Comparison of ENCODE assay signal across 9 cellular contexts in genomic region chr4:90127706-90128345, GRCh38. TPM values are rescaled to one million over a fixed set of nuclear protein-coding genes. Genes with fewer than 3 reads are reported as not detected.
DNase-seq lines count a peak whose midpoint lies in the region; ATAC-seq, FAIRE-seq and TF ChIP-seq lines count a peak whose summit lies in the region.
"Had no signal": no experiment of that assay in that cellular context is flagged by ENCODE, and none has a peak within 500 bp of the region (broad histone marks: within the 10 kb centered on the region; RNA-seq: fewer than 3 reads in every experiment).

No MANE protein-coding gene starts in this region.

- no peaks in the 10 kb centered on the region for H3K79me2 ChIP-seq in endothelial cell of umbilical vein (ENCODE audit: control insufficient read depth, insufficient read depth, low read length)

- peak overlapping the region; percentile 93 for H2AFZ ChIP-seq in endothelial cell of umbilical vein (ENCODE audit: low read depth, low read length)

- H3K9ac ChIP-seq in SK-N-MC (ENCODE audit: insufficient read length) = peak overlapping the region; percentile 37
- peak overlapping the region; percentile 38 for H3K9ac ChIP-seq in endothelial cell of umbilical vein (replicated peaks; ENCODE audit: extremely low read depth, insufficient read depth, low read length)

- H3K9me3 ChIP-seq in SK-N-MC (ENCODE audit: low read depth, low read length) (no peaks in the 10 kb centered on the region), endothelial cell of umbilical vein (replicated peaks; ENCODE audit: control insufficient read depth, insufficient read depth, low read length) (no peaks in the 10 kb centered on the region), muscle layer of duodenum (ENCODE audit: control insufficient read depth in 1 of 2, low read length in 2 of 2) (no peaks in the 10 kb centered on the region)

- H3K27ac ChIP-seq in SK-N-MC = no peak overlapping the region
- H3K27ac ChIP-seq in endothelial cell of umbilical vein (ENCODE audit: insufficient read depth, low read depth, low read length) = no peak overlapping the region
- H3K27ac ChIP-seq in muscle layer of duodenum (ENCODE audit: low read length) = peak overlapping the region; percentile 52
- H3K27ac ChIP-seq: C4-2B had no signal

- H3K4me1 ChIP-seq in endothelial cell of umbilical vein (ENCODE audit: control insufficient read depth, extremely low read depth, insufficient read depth, low read length) (peaks cover 11% of the 10 kb centered on the region), muscle layer of duodenum (ENCODE audit: control insufficient read depth in 1 of 2, insufficient read depth in 2 of 2, low read length in 2 of 2) (peaks cover 0 to 9% of the 10 kb centered on the region in 2 donors)

- H3K4me2 ChIP-seq in endothelial cell of umbilical vein (ENCODE audit: insufficient read depth, low read length) = peak overlapping the region; percentile 84

- POLR2A ChIA-PET in endothelial cell of umbilical vein (lab: Charles Lee) = interaction anchor here (0.7 to 1.0 kb wide), 3 partner anchors 8 to 21 kb away, joined by 4 read pairs; no protein-coding TSS in a partner anchor

- intact Hi-C loops in endothelial cell of umbilical vein (cut with micrococcal nuclease) = loop anchor here (1.0 to 10.0 kb wide), 3 partner anchors 82 to 643 kb away; no protein-coding TSS in a partner anchor

- peak overlapping the region; percentile 81 for H3K4me3 ChIP-seq in SK-N-MC
- peak overlapping the region; percentile 51 to 76 (median 63) for H3K4me3 ChIP-seq in endothelial cell of umbilical vein (replicated peaks in 1 of 3; ENCODE audit: insufficient read depth in 1 of 3, low read depth in 1 of 3, low read length in 3 of 3)
- peak overlapping the region; percentile 75 to 83 for H3K4me3 ChIP-seq in muscle layer of duodenum (ENCODE audit: low read depth in 1 of 2, low read length in 2 of 2)

- peak; percentile 40 for ATAC-seq in HG02642 (IDR thresholded peaks at IDR 0.05; ENCODE audit: poor library complexity, unreplicated experiment)

- H3K36me3 ChIP-seq in SK-N-MC (ENCODE audit: insufficient read depth, low read length) (no peaks in the 10 kb centered on the region), endothelial cell of umbilical vein (ENCODE audit: control insufficient read depth in 2 of 2, extremely low read depth in 1 of 2, insufficient read depth in 2 of 2, low read length in 2 of 2) (no peaks in the 10 kb centered on the region), muscle layer of duodenum (ENCODE audit: control insufficient read depth in 1 of 2, insufficient read depth in 2 of 2, low read length in 2 of 2) (no peaks in the 10 kb centered on the region)

- dilution Hi-C loops in endothelial cell of umbilical vein (cut with MboI; ENCODE audit: extremely low pct_ligation_motif_present, low sequenced_read_pairs) = no loop called here

- H3K27me3 ChIP-seq in endothelial cell of umbilical vein (ENCODE audit: control insufficient read depth in 2 of 2, insufficient read depth in 2 of 2, low read length in 2 of 2) = peaks cover 2 to 4% of the 10 kb centered on the region in 2 experiments
- H3K27me3 ChIP-seq in muscle layer of duodenum (ENCODE audit: low read depth, low read length) = no peaks in the 10 kb centered on the region

- H4K20me1 ChIP-seq in endothelial cell of umbilical vein (replicated peaks; ENCODE audit: control insufficient read depth, extremely low read depth, insufficient read depth, low read length) = no peaks in the 10 kb centered on the region

- TF ChIP-seq CTCF in endothelial cell of umbilical vein (IDR thresholded peaks at IDR 0.05; ENCODE audit: extremely low read depth in 1 of 2, insufficient read depth in 1 of 2, low read depth in 1 of 2, low read length in 2 of 2) = no peak

- FAIRE-seq in endothelial cell of umbilical vein (lab: Jason Lieb, UNC) = no peak

- CTCF ChIA-PET in endothelial cell of umbilical vein (lab: Charles Lee) = interaction anchor here (0.6 to 1.3 kb wide), 3 partner anchors 56 to 166 kb away, joined by 3 read pairs; no protein-coding TSS in a partner anchor

- DNase-seq in NCI-H2196 (lab: John Stamatoyannopoulos, UW; ENCODE audit: unreplicated experiment) (peak; percentile 9), NCI-H2196 treated with DMSO at 0.1 percent for 48 hours (lab: John Stamatoyannopoulos, UW; ENCODE audit: unreplicated experiment) (no peak), SK-N-MC (ENCODE audit: low read depth, low spot score) (no peak), endothelial cell of umbilical vein (ENCODE audit: low read depth, low spot score) (peak; percentile 30), GDM1 (lab: John Stamatoyannopoulos, UW) (no peak), inferior parietal cortex (ENCODE audit: extremely low spot score) (no peak)

- BruUV-seq in endothelial cell of umbilical vein (replicated peaks; lab: Mats Ljungman, UMichigan) = no TSS peak

- no peaks in the 10 kb centered on the region for H3K9me1 ChIP-seq in endothelial cell of umbilical vein (replicated peaks; ENCODE audit: control insufficient read depth, extremely low read depth, insufficient read depth, low read length)

- no peak for TF ChIP-seq POLR2A in endothelial cell of umbilical vein (IDR thresholded peaks at IDR 0.05; ENCODE audit: low read depth, low read length)

TF ChIP-seq in endothelial cell of umbilical vein, 7 proteins besides CTCF, POLR2A, EP300 and RAD21:
- TF ChIP-seq EZH2 (IDR thresholded peaks at IDR 0.05; ENCODE audit: borderline replicate concordance, low read depth, low read length, severe bottlenecking) (peak; percentile 11), POLR2AphosphoS5 (IDR thresholded peaks at IDR 0.05; ENCODE audit: insufficient read depth, low read depth, low read length) (no peak)

RNA-seq across cellular contexts. Expression of gene CCSER1, which starts 0.6 kb away (rescaled TPM):
- 0.92 and 1.8 TPM in 2 replicates for total RNA-seq in endothelial cell of umbilical vein
- polyA plus RNA-seq in endothelial cell of umbilical vein = 0.03 and 0.11 TPM in 2 replicates
- 0.08 and 0.12 TPM in 2 replicates for polyA plus RNA-seq in endothelial cell of umbilical vein (2011; cell fraction: cytosol; rRNA removed)
- polyA plus RNA-seq in endothelial cell of umbilical vein (2011; cell fraction: nucleus; rRNA removed) = 0.55 and 1.3 TPM in 2 replicates
- polyA plus RNA-seq in endothelial cell of umbilical vein (2012) = not detected in 2 replicates
- 3.1 and 4.9 TPM in 2 replicates for polyA minus RNA-seq in endothelial cell of umbilical vein
- 2.2 TPM for polyA minus RNA-seq in endothelial cell of umbilical vein (2011; cell fraction: cytosol; rRNA and poly(A)+ RNA removed)
- polyA minus RNA-seq in endothelial cell of umbilical vein (2011; cell fraction: nucleus; rRNA and poly(A)+ RNA removed) = 7.7 and 8.6 TPM in 2 replicates

Comparison
In these comparisons a context has a peak if more than half of its experiments do, and no peak if none do; other contexts are left out.
1. DNase-seq: peak in NCI-H2196 (single experiment) and endothelial cell of umbilical vein (single experiment); none in NCI-H2196 treated with DMSO at 0.1 percent for 48 hours (single experiment), SK-N-MC (single experiment), GDM1 (single experiment) and inferior parietal cortex (single experiment).
2. Peak in every context shown above with its lines, with median percentiles within 50 percentile points of each other: H3K4me3 ChIP-seq.